Comparison of ENCODE assay signal across 11 cellular contexts in genomic region chr2:55033076-55033742, GRCh38. TPM values are rescaled to one million over a fixed set of nuclear protein-coding genes. Genes with fewer than 3 reads are reported as not detected.
DNase-seq lines count a peak whose midpoint lies in the region; ATAC-seq, FAIRE-seq and TF ChIP-seq lines count a peak whose summit lies in the region.
"Had no signal": no experiment of that assay in that cellular context is flagged by ENCODE, and none has a peak within 500 bp of the region (broad histone marks: within the 10 kb centered on the region; RNA-seq: fewer than 3 reads in every experiment).

No MANE protein-coding gene starts in this region.

- H3K27ac ChIP-seq in CD4-positive, CD25-positive, alpha-beta regulatory T cell (ENCODE audit: insufficient read depth, low read length, poor library complexity, severe bottlenecking) = no peak overlapping the region
- no peak overlapping the region for H3K27ac ChIP-seq in tibial nerve

- ATAC-seq in CD4-positive, CD25-positive, alpha-beta regulatory T cell (ENCODE audit: low read depth in 2 of 2) = peak; percentile 72 to 74
- ATAC-seq in GM19324 (IDR thresholded peaks at IDR 0.05; ENCODE audit: low FRiP score, unreplicated experiment) = peak; percentile 82
- ATAC-seq in HG03045 (IDR thresholded peaks at IDR 0.05; ENCODE audit: unreplicated experiment) = peak; percentile 92

- no peak for FAIRE-seq in HTR-8/SVneo (lab: Jason Lieb, UNC)

- TF ChIP-seq CTCF in tibial nerve (IDR thresholded peaks at IDR 0.05) = no peak

- H3K4me3 Mint-ChIP-seq in CD4-positive, CD25-positive, alpha-beta regulatory T cell = peak overlapping the region in 3 of 4 donors; percentile 15 to 50 (median 41)
- no peak overlapping the region for H3K4me3 Mint-ChIP-seq in T-helper 2 cell treated with Interferon-gamma antibody and Interleukin-4, amounts not matched to agents 5 μg/mL and 100 μg/mL, for 36 hours

- WGBS in tibial nerve, 2 donors = 82 to 89% methylated on average over 5 of the region's 5 CpGs

- H3K27ac Mint-ChIP-seq in CD4-positive, CD25-positive, alpha-beta regulatory T cell = peak overlapping the region in 2 of 3 donors; percentile 27 to 31
- H3K27ac Mint-ChIP-seq in T-helper 2 cell treated with Interferon-gamma antibody and Interleukin-4, amounts not matched to agents 5 μg/mL and 100 μg/mL, for 36 hours = no peak overlapping the region

- TF ChIP-seq EP300 in tibial nerve (IDR thresholded peaks at IDR 0.05) = no peak

- peak in 1 of 3 donors; percentile 53 for DNase-seq in CD4-positive, CD25-positive, alpha-beta regulatory T cell
- DNase-seq in SKM-1 treated with dmso at 0.1 percent for 144 hours (lab: John Stamatoyannopoulos, UW; ENCODE audit: unreplicated experiment) (peak; percentile 64), tibial nerve (ENCODE audit: low spot score in 2 of 2) (no peak), HTR-8/SVneo (ENCODE audit: insufficient read length, low spot score) (no peak), NCI-H748 treated with DMSO at 0.1 percent for 48 hours (lab: John Stamatoyannopoulos, UW) (no peak)
- DNase-seq in T-helper 2 cell treated with Interferon-gamma antibody and Interleukin-4, amounts not matched to agents 5 μg/mL and 100 μg/mL, for 36 hours (ENCODE audit: low spot score) = no peak
- DNase-seq: activated gamma-delta T cell treated with Interleukin-2 at 50 U/mL for 16 hours, hypothalamus, NCI-H2171 treated with DMSO at 0.1 percent for 48 hours had no signal

- H3K27me3 Mint-ChIP-seq in CD4-positive, CD25-positive, alpha-beta regulatory T cell = no peaks in the 10 kb centered on the region
- no peaks in the 10 kb centered on the region for H3K27me3 Mint-ChIP-seq in T-helper 2 cell treated with Interferon-gamma antibody and Interleukin-4, amounts not matched to agents 5 μg/mL and 100 μg/mL, for 36 hours (ENCODE audit: low read depth)

- H3K4me1 ChIP-seq in CD4-positive, CD25-positive, alpha-beta regulatory T cell (ENCODE audit: control insufficient read depth, insufficient read depth, low read length, poor library complexity, severe bottlenecking) = peaks cover 26% of the 10 kb centered on the region
- peaks cover 1 to 59% (median 9%) of the 10 kb centered on the region in 4 donors for H3K4me1 ChIP-seq in tibial nerve

- H3K4me3 ChIP-seq in CD4-positive, CD25-positive, alpha-beta regulatory T cell (ENCODE audit: low read depth, low read length) = peak overlapping the region; percentile 42
- H3K4me3 ChIP-seq in tibial nerve = no peak overlapping the region

- peaks cover 49 to 70% (median 67%) of the 10 kb centered on the region in 4 donors for H3K4me1 Mint-ChIP-seq in CD4-positive, CD25-positive, alpha-beta regulatory T cell
- H3K4me1 Mint-ChIP-seq in T-helper 2 cell treated with Interferon-gamma antibody and Interleukin-4, amounts not matched to agents 5 μg/mL and 100 μg/mL, for 36 hours (ENCODE audit: low read depth) = peaks cover 44% of the 10 kb centered on the region

- peaks cover under 1 to 14% (median 5%) of the 10 kb centered on the region in 7 donors for H3K9me3 Mint-ChIP-seq in CD4-positive, CD25-positive, alpha-beta regulatory T cell
- H3K9me3 Mint-ChIP-seq in T-helper 2 cell treated with Interferon-gamma antibody and Interleukin-4, amounts not matched to agents 5 μg/mL and 100 μg/mL, for 36 hours = peaks cover 22% of the 10 kb centered on the region

- TF ChIP-seq POLR2A in tibial nerve (IDR thresholded peaks at IDR 0.05) = no peak

- no peaks in the 10 kb centered on the region for H3K9me3 ChIP-seq in CD4-positive, CD25-positive, alpha-beta regulatory T cell (ENCODE audit: control insufficient read depth in 2 of 2, low read length in 2 of 2)
- peaks cover 0 to 9% (median 2%) of the 10 kb centered on the region in 4 donors for H3K9me3 ChIP-seq in tibial nerve

- H3K36me3 ChIP-seq in CD4-positive, CD25-positive, alpha-beta regulatory T cell (ENCODE audit: control insufficient read depth, insufficient read depth, low read length) = no peaks in the 10 kb centered on the region
- H3K36me3 ChIP-seq in tibial nerve = no peaks in the 10 kb centered on the region

- H3K36me3 Mint-ChIP-seq in CD4-positive, CD25-positive, alpha-beta regulatory T cell = peaks cover 11% of the 10 kb centered on the region
- H3K36me3 Mint-ChIP-seq in T-helper 2 cell treated with Interferon-gamma antibody and Interleukin-4, amounts not matched to agents 5 μg/mL and 100 μg/mL, for 36 hours (ENCODE audit: low read depth) = peaks cover 35% of the 10 kb centered on the region

- no peaks in the 10 kb centered on the region for H3K27me3 ChIP-seq in CD4-positive, CD25-positive, alpha-beta regulatory T cell (ENCODE audit: control insufficient read depth, insufficient read depth, low read length)
- H3K27me3 ChIP-seq in tibial nerve = no peaks in the 10 kb centered on the region

RNA-seq across cellular contexts. Expression of gene RTN4, which starts 17.0 kb away (rescaled TPM):
- total RNA-seq in CD4-positive, CD25-positive, alpha-beta regulatory T cell = 84.2 TPM
- polyA plus RNA-seq in CD4-positive, CD25-positive, alpha-beta regulatory T cell = 100 to 1,000 TPM in 3 of 4 donors, 10 to 100 TPM in 1; 98.0 to 151 (median 111) TPM
- 100 to 1,000 TPM; 232 to 245 (median 243) TPM for total RNA-seq in tibial nerve
